In genomic region chr19:50679177-50680125, GRCh38 we compare ENCODE assay signal across 9 cellular contexts. TPM values are rescaled to one million over a fixed set of nuclear protein-coding genes. Genes with fewer than 3 reads are reported as not detected.
DNase-seq lines count a peak whose midpoint lies in the region; ATAC-seq and TF ChIP-seq lines count a peak whose summit lies in the region.
"Had no signal": no experiment of that assay in that cellular context is flagged by ENCODE, and none has a peak within 500 bp of the region (broad histone marks: within the 10 kb centered on the region; RNA-seq: fewer than 3 reads in every experiment).

No MANE protein-coding gene starts in this region.

- H3K18ac ChIP-seq in mesendoderm (ENCODE audit: low read length): no peak overlapping the region

- H3K27ac ChIP-seq in mesendoderm (ENCODE audit: low read depth, low read length): no peak overlapping the region
- H3K27ac ChIP-seq: SK-N-MC had no signal

- H2BK5ac ChIP-seq in mesendoderm (ENCODE audit: low read length): no peak overlapping the region

- H4K8ac ChIP-seq in mesendoderm (ENCODE audit: low read depth, low read length): no peak overlapping the region

- H2AK5ac ChIP-seq in mesendoderm (ENCODE audit: low read length): no peak overlapping the region

- intact Hi-C loops in activated CD4-positive, alpha-beta memory T cell treated with anti-CD3 and anti-CD28 coated beads for 36 hours (cut with micrococcal nuclease): no loop called here

- no peak overlapping the region for H2BK120ac ChIP-seq in mesendoderm (ENCODE audit: low read depth, low read length)

- no peaks in the 10 kb centered on the region for H3K4me1 ChIP-seq in mesendoderm (ENCODE audit: control insufficient read depth, low read depth, low read length)

- peaks cover 2% of the 10 kb centered on the region for H3K27me3 ChIP-seq in mesendoderm (ENCODE audit: insufficient read depth, low read length, poor library complexity)

- H4K5ac ChIP-seq in mesendoderm (ENCODE audit: low read length): no peak overlapping the region

- no peak overlapping the region for H3K23ac ChIP-seq in mesendoderm (ENCODE audit: low read length)

- H2BK15ac ChIP-seq in mesendoderm (replicated peaks; ENCODE audit: low read depth): no peak overlapping the region

- CTCF ChIA-PET in HEK293T (lab: Yijun Ruan, JAX): no interaction called here
- CTCF ChIA-PET in activated CD4-positive, alpha-beta memory T cell treated with anti-CD3 and anti-CD28 coated beads for 36 hours (lab: Charles Lee): no interaction called here

- H3K27me3 Mint-ChIP-seq in activated CD4-positive, alpha-beta memory T cell treated with anti-CD3 and anti-CD28 coated beads for 36 hours: peaks cover 26% of the 10 kb centered on the region

- H3K79me1 ChIP-seq in mesendoderm (ENCODE audit: low read length): no peaks in the 10 kb centered on the region

- no peak overlapping the region for H3K4ac ChIP-seq in mesendoderm (ENCODE audit: low read depth, low read length)

- no peak overlapping the region for H3K4me2 ChIP-seq in mesendoderm (ENCODE audit: low read length)

- no peak overlapping the region for H3K9ac ChIP-seq in mesendoderm (ENCODE audit: low read length)

- H3K36me3 Mint-ChIP-seq in activated CD4-positive, alpha-beta memory T cell treated with anti-CD3 and anti-CD28 coated beads for 36 hours: no peaks in the 10 kb centered on the region

- no peaks in the 10 kb centered on the region for H3K79me2 ChIP-seq in mesendoderm (ENCODE audit: control insufficient read depth, insufficient read depth, low read length)

- DNase-seq in Daoy (ENCODE audit: low read depth): peak; percentile 92
- DNase-seq in HEK293T (ENCODE audit: extremely low spot score): peak; percentile 99
- peak; percentile 28 for DNase-seq in NCI-H526 treated with DMSO at 0.1 percent for 48 hours (lab: John Stamatoyannopoulos, UW)
- peak; percentile 86 for DNase-seq in activated CD4-positive, alpha-beta memory T cell treated with anti-CD3 and anti-CD28 coated beads for 36 hours
- DNase-seq in effector CD4-positive, alpha-beta T cell: peak; percentile 45
- peak; percentile 70 for DNase-seq in mesendoderm
- peak; percentile 68 to 74 for DNase-seq in stimulated activated CD8-positive, alpha-beta memory T cell treated with anti-CD3 and anti-CD28 coated beads, Interleukin-2, amount 100 ng/mL, for 48 hours (ENCODE audit: low read depth in 2 of 2)

- peaks cover 3% of the 10 kb centered on the region for H3K9me3 Mint-ChIP-seq in activated CD4-positive, alpha-beta memory T cell treated with anti-CD3 and anti-CD28 coated beads for 36 hours

- no peak overlapping the region for H3K27ac Mint-ChIP-seq in activated CD4-positive, alpha-beta memory T cell treated with anti-CD3 and anti-CD28 coated beads for 36 hours

- no peak overlapping the region for H3K4me3 ChIP-seq in mesendoderm (ENCODE audit: low read length)
- H3K4me3 ChIP-seq: SK-N-MC had no signal

- WGBS in mesendoderm (ENCODE audit: extremely low coverage, insufficient coverage, low lambda C conversion rate): no CpG with 5 or more reads among the region's 23 CpGs

- H3K4me3 Mint-ChIP-seq in activated CD4-positive, alpha-beta memory T cell treated with anti-CD3 and anti-CD28 coated beads for 36 hours: no peak overlapping the region

- ATAC-seq in HG03095 (IDR thresholded peaks at IDR 0.05; ENCODE audit: unreplicated experiment): no peak

- H3K56ac ChIP-seq in mesendoderm (ENCODE audit: low read length): no peak overlapping the region

- POLR2A ChIA-PET in HEK293T (lab: Yijun Ruan, JAX): no interaction called here
- POLR2A ChIA-PET in activated CD4-positive, alpha-beta memory T cell treated with anti-CD3 and anti-CD28 coated beads for 36 hours (lab: Charles Lee): no interaction called here

- H3K36me3 ChIP-seq in mesendoderm (ENCODE audit: control insufficient read depth, insufficient read depth, low read length): no peaks in the 10 kb centered on the region

- H3K4me1 Mint-ChIP-seq in activated CD4-positive, alpha-beta memory T cell treated with anti-CD3 and anti-CD28 coated beads for 36 hours (ENCODE audit: low read depth): no peaks in the 10 kb centered on the region

TF ChIP-seq in HEK293T, 16 proteins besides CTCF, POLR2A, EP300 and RAD21:
- TF ChIP-seq ELF4 (IDR thresholded peaks at IDR 0.05) (no peak), SP1 (IDR thresholded peaks at IDR 0.05) (no peak), PKNOX1 (IDR thresholded peaks at IDR 0.05) (peak; percentile 69), FOXM1 (IDR thresholded peaks at IDR 0.05; ENCODE audit: borderline replicate concordance) (no peak), L3MBTL2 (conservative IDR thresholded peaks at IDR 0.05) (peak; percentile 96)

RNA-seq across cellular contexts. Expression of gene C19orf81, which starts 30.2 kb away (rescaled TPM):
- total RNA-seq in Daoy (2014; rRNA removed; shearing (Covaris generic)): 9.2 TPM in 1 of 2 replicates, not detected in the other
- under 1 TPM in 1 of 2 experiments, not detected in 1; 0.69 TPM for total RNA-seq in activated CD4-positive, alpha-beta memory T cell treated with anti-CD3 and anti-CD28 coated beads for 36 hours
- 3.6 TPM for polyA plus RNA-seq in mesendoderm (2013, experiment 1 of 2)
- 3.6 TPM for polyA plus RNA-seq in mesendoderm (2013, experiment 2 of 2)

RNA-seq across cellular contexts. Expression of gene SYT3, which starts 39.8 kb away (rescaled TPM):
- 0.36 and 1.4 TPM in 2 replicates for total RNA-seq in Daoy (2014; rRNA removed; shearing (Covaris generic))
- total RNA-seq in activated CD4-positive, alpha-beta memory T cell treated with anti-CD3 and anti-CD28 coated beads for 36 hours: not detected
- 1.5 TPM for polyA plus RNA-seq in mesendoderm (2013, experiment 1 of 2)
- 1.3 TPM for polyA plus RNA-seq in mesendoderm (2013, experiment 2 of 2)

RNA-seq across cellular contexts. Expression of gene SHANK1, which starts 40.2 kb away (rescaled TPM):
- total RNA-seq in Daoy (2014; rRNA removed; shearing (Covaris generic)): 0.17 and 2.4 TPM in 2 replicates
- total RNA-seq in activated CD4-positive, alpha-beta memory T cell treated with anti-CD3 and anti-CD28 coated beads for 36 hours: not detected
- 0.22 TPM for polyA plus RNA-seq in mesendoderm (2013, experiment 1 of 2)
- polyA plus RNA-seq in mesendoderm (2013, experiment 2 of 2): 0.11 TPM

RNA-seq across cellular contexts. Expression of gene CLEC11A, which starts 43.7 kb away (rescaled TPM):
- total RNA-seq in Daoy (2014; rRNA removed; shearing (Covaris generic)): 47.6 and 56.9 TPM in 2 replicates
- under 1 TPM; 0.41 to 0.71 TPM for total RNA-seq in activated CD4-positive, alpha-beta memory T cell treated with anti-CD3 and anti-CD28 coated beads for 36 hours
- 2.5 TPM for polyA plus RNA-seq in mesendoderm (2013, experiment 1 of 2)
- 2.7 TPM for polyA plus RNA-seq in mesendoderm (2013, experiment 2 of 2)

Comparison
In these comparisons a context has a peak if more than half of its experiments do, and no peak if none do; other contexts are left out.
1. DNase-seq: peak in every context shown above with its lines; median percentile 99 in HEK293T; 92 in Daoy; 86 in activated CD4-positive, alpha-beta memory T cell treated with anti-CD3 and anti-CD28 coated beads for 36 hours; 71 in stimulated activated CD8-positive, alpha-beta memory T cell treated with anti-CD3 and anti-CD28 coated beads, Interleukin-2, amount 100 ng/mL, for 48 hours; 70 in mesendoderm; 45 in effector CD4-positive, alpha-beta T cell; 28 in NCI-H526 treated with DMSO at 0.1 percent for 48 hours.